1 cellular context compared by ENCODE assay signal in genomic region chr7:1931951-1932270, GRCh38.
TF ChIP-seq lines count a peak whose summit lies in the region.

No MANE protein-coding gene starts in this region.

TF ChIP-seq in WTC11, 78 proteins besides CTCF, POLR2A, EP300 and RAD21 (continued from another document):
- TF ChIP-seq USF1 (CRISPR knock-in tag; IDR thresholded peaks at IDR 0.05) (no peak), ZNF396 (CRISPR knock-in tag; IDR thresholded peaks at IDR 0.05; ENCODE audit: borderline replicate concordance) (no peak), NFE2L1 (CRISPR knock-in tag; IDR thresholded peaks at IDR 0.05) (no peak), ATF3 (CRISPR knock-in tag; conservative IDR thresholded peaks at IDR 0.05) (no peak)
- TF ChIP-seq, protein P1, sequence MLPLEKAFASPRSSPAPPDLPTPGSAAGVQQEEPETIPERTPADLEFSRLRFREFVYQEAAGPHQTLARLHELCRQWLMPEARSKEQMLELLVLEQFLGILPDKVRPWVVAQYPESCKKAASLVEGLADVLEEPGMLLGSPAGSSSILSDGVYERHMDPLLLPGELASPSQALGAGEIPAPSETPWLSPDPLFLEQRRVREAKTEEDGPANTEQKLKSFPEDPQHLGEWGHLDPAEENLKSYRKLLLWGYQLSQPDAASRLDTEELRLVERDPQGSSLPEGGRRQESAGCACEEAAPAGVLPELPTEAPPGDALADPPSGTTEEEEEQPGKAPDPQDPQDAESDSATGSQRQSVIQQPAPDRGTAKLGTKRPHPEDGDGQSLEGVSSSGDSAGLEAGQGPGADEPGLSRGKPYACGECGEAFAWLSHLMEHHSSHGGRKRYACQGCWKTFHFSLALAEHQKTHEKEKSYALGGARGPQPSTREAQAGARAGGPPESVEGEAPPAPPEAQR (CRISPR knock-in tag; IDR thresholded peaks at IDR 0.05), result no peak
- TF ChIP-seq, protein P2, sequence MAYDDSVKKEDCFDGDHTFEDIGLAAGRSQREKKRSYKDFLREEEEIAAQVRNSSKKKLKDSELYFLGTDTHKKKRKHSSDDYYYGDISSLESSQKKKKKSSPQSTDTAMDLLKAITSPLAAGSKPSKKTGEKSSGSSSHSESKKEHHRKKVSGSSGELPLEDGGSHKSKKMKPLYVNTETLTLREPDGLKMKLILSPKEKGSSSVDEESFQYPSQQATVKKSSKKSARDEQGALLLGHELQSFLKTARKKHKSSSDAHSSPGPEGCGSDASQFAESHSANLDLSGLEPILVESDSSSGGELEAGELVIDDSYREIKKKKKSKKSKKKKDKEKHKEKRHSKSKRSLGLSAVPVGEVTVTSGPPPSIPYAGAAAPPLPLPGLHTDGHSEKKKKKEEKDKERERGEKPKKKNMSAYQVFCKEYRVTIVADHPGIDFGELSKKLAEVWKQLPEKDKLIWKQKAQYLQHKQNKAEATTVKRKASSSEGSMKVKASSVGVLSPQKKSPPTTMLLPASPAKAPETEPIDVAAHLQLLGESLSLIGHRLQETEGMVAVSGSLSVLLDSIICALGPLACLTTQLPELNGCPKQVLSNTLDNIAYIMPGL (CRISPR knock-in tag; IDR thresholded peaks at IDR 0.05), result no peak
